In genomic region chr16:89738538-89739317, GRCh38 we compare ENCODE assay signal across 20 cellular contexts. TPM values are rescaled to one million over a fixed set of nuclear protein-coding genes. Genes with fewer than 3 reads are reported as not detected.
A peak's percentile ranks its signal among the peaks of the same experiment; 100 is the strongest.
DNase-seq lines count a peak whose midpoint lies in the region; ATAC-seq and TF ChIP-seq lines count a peak whose summit lies in the region.
"Had no signal": no experiment of that assay in that cellular context is flagged by ENCODE, and none has a peak within 500 bp of the region (broad histone marks: within the 10 kb centered on the region; RNA-seq: fewer than 3 reads in every experiment).

No MANE protein-coding gene starts in this region.

- H3K36me3 Mint-ChIP-seq in WTC11, result peaks cover 72% of the 10 kb centered on the region
- peaks cover 47 to 59% of the 10 kb centered on the region in 2 donors for H3K36me3 Mint-ChIP-seq in stimulated activated naive B cell treated with anti-CD40 and anti-IgM and Interleukin-4, amounts not matched to agents 10 μg/mL and 1 μg/mL and 100 μg/mL, for 72 hours
- H3K36me3 Mint-ChIP-seq: IgD-negative memory B cell had no signal

- no peak for TF ChIP-seq CTCF in cardiac muscle cell (IDR thresholded peaks at IDR 0.05; ENCODE audit: low read depth, low read length)
- no peak for TF ChIP-seq CTCF in WTC11 (IDR thresholded peaks at IDR 0.05)

- no peak overlapping the region for H3K4me3 Mint-ChIP-seq in WTC11
- no peak overlapping the region for H3K4me3 Mint-ChIP-seq in stimulated activated naive B cell treated with anti-CD40 and anti-IgM and Interleukin-4, amounts not matched to agents 10 μg/mL and 1 μg/mL and 100 μg/mL, for 72 hours
- H3K4me3 Mint-ChIP-seq: activated naive CD4-positive, alpha-beta T cell treated with anti-CD3 and anti-CD28 coated beads, Interleukin-2, amount 10 ng/mL, durations not matched to agents 7 days and 5 days; brain; IgD-negative memory B cell had no signal

- H3K9me3 ChIP-seq in cardiac muscle cell (ENCODE audit: low read depth), result no peaks in the 10 kb centered on the region
- H3K9me3 ChIP-seq: sigmoid colon, tibial nerve had no signal

- no peaks in the 10 kb centered on the region for H3K27me3 Mint-ChIP-seq in WTC11 (ENCODE audit: low read depth)
- H3K27me3 Mint-ChIP-seq in stimulated activated naive B cell treated with anti-CD40 and anti-IgM and Interleukin-4, amounts not matched to agents 10 μg/mL and 1 μg/mL and 100 μg/mL, for 72 hours, result no peaks in the 10 kb centered on the region
- H3K27me3 Mint-ChIP-seq: activated naive CD4-positive, alpha-beta T cell treated with anti-CD3 and anti-CD28 coated beads, Interleukin-2, amount 10 ng/mL, durations not matched to agents 7 days and 5 days; brain; IgD-negative memory B cell had no signal

- H3K9me3 Mint-ChIP-seq in WTC11, result no peaks in the 10 kb centered on the region
- H3K9me3 Mint-ChIP-seq in stimulated activated naive B cell treated with anti-CD40 and anti-IgM and Interleukin-4, amounts not matched to agents 10 μg/mL and 1 μg/mL and 100 μg/mL, for 72 hours, result no peaks in the 10 kb centered on the region
- H3K9me3 Mint-ChIP-seq: activated naive CD4-positive, alpha-beta T cell treated with anti-CD3 and anti-CD28 coated beads, Interleukin-2, amount 10 ng/mL, durations not matched to agents 7 days and 5 days; brain; IgD-negative memory B cell had no signal

- peaks cover 45% of the 10 kb centered on the region for H3K36me3 ChIP-seq in cardiac muscle cell

- no peaks in the 10 kb centered on the region for H3K4me1 Mint-ChIP-seq in WTC11
- H3K4me1 Mint-ChIP-seq in stimulated activated naive B cell treated with anti-CD40 and anti-IgM and Interleukin-4, amounts not matched to agents 10 μg/mL and 1 μg/mL and 100 μg/mL, for 72 hours, result peaks cover 8% of the 10 kb centered on the region in 2 donors
- H3K4me1 Mint-ChIP-seq: brain had no signal

- intact Hi-C loops in left ventricle myocardium superior (cut with micrococcal nuclease), result no loop called here

- H3K4me1 ChIP-seq in cardiac muscle cell (ENCODE audit: low read depth), result peaks cover 18% of the 10 kb centered on the region
- H3K4me1 ChIP-seq: parathyroid adenoma, sigmoid colon had no signal

- H3K27ac ChIP-seq in cardiac muscle cell, result peak overlapping the region; percentile 61
- H3K27ac ChIP-seq: coronary artery, GM23248, parathyroid adenoma, sigmoid colon, tibial nerve had no signal

- H3K27me3 ChIP-seq in cardiac muscle cell, result no peaks in the 10 kb centered on the region
- H3K27me3 ChIP-seq: sigmoid colon, tibial nerve had no signal

- DNase-seq in cardiac muscle cell (ENCODE audit: low read depth in 1 of 2, low spot score in 1 of 2), result no peak
- DNase-seq in left ventricle myocardium superior, result no peak
- DNase-seq in WTC11 (ENCODE audit: low spot score), result no peak
- peak; percentile 27 for DNase-seq in left kidney (ENCODE audit: low read depth, low spot score)
- DNase-seq in stimulated activated naive B cell treated with anti-CD40 and anti-IgM and Interleukin-4, amounts not matched to agents 10 μg/mL and 1 μg/mL and 100 μg/mL, for 72 hours, result no peak
- no peak for DNase-seq in glomerular visceral epithelial cell (ENCODE audit: extremely low spot score)
- DNase-seq in ACHN, result no peak
- DNase-seq in cerebellum (ENCODE audit: low spot score), result no peak
- DNase-seq: activated naive CD4-positive, alpha-beta T cell treated with anti-CD3 and anti-CD28 coated beads, Interleukin-2, amount 10 ng/mL, durations not matched to agents 7 days and 5 days; GM23248; MM.1S; NCI-H1436; NCI-H526 treated with DMSO at 0.1 percent for 48 hours; sigmoid colon; stimulated activated naive CD4-positive, alpha-beta T cell treated with Interleukin-2 at 50 U/mL for 16 hours had no signal

- in situ Hi-C loops in ACHN (cut with HindIII; ENCODE audit: low pct_ligation_motif_present, low pct_unique_long_range_greater_than_20kb, low sequenced_read_pairs), result no loop called here

- no peak overlapping the region for H3K4me3 ChIP-seq in cardiac muscle cell
- H3K4me3 ChIP-seq: coronary artery, GM23248, sigmoid colon, tibial nerve had no signal

- ATAC-seq in left ventricle myocardium superior (no peak), WTC11 (peak; percentile 36)
- no peak for ATAC-seq in stimulated activated naive B cell treated with anti-CD40 and anti-IgM and Interleukin-4, amounts not matched to agents 10 μg/mL and 1 μg/mL and 100 μg/mL, for 72 hours (replicated peaks)

- CTCF ChIA-PET in WTC11 (lab: Charles Lee), result interaction anchor here (1.0 to 1.7 kb wide), 4 partner anchors 9 to 39 kb away, joined by 3 to 16 read pairs (median 5); no protein-coding TSS in a partner anchor

- H3K27ac Mint-ChIP-seq in WTC11, result no peak overlapping the region
- peak overlapping the region; percentile 65 for H3K27ac Mint-ChIP-seq in stimulated activated naive B cell treated with anti-CD40 and anti-IgM and Interleukin-4, amounts not matched to agents 10 μg/mL and 1 μg/mL and 100 μg/mL, for 72 hours
- H3K27ac Mint-ChIP-seq: IgD-negative memory B cell had no signal

- POLR2A ChIA-PET in WTC11 (lab: Charles Lee), result no interaction called here

TF ChIP-seq in WTC11, 78 proteins besides CTCF, POLR2A, EP300 and RAD21:
- TF ChIP-seq ZSCAN18 (CRISPR knock-in tag; IDR thresholded peaks at IDR 0.05), result no peak

RNA-seq across cellular contexts. Expression of gene ZNF276, which starts 17.4 kb away (rescaled TPM):
- total RNA-seq in cardiac muscle cell (30.4 and 43.2 TPM in 2 replicates), left ventricle myocardium superior (12.2 TPM), WTC11 (2021) (13.9 to 17.2 TPM (median 16.6 TPM) in 3 replicates), cerebellum (19.4 TPM)
- 16.2 and 22.5 TPM in 2 replicates for polyA plus RNA-seq in cardiac muscle cell

RNA-seq across cellular contexts. Expression of gene VPS9D1, which starts 18.0 kb away (rescaled TPM):
- total RNA-seq in cardiac muscle cell, result 21.3 and 30.0 TPM in 2 replicates
- polyA plus RNA-seq in cardiac muscle cell, result 15.4 and 22.3 TPM in 2 replicates
- 13.7 TPM for total RNA-seq in left ventricle myocardium superior
- 3.8 to 5.6 TPM (median 4.2 TPM) in 3 replicates for total RNA-seq in WTC11 (2021)
- 11.1 TPM for total RNA-seq in cerebellum

RNA-seq across cellular contexts. Expression of gene SPATA2L, which starts 37.2 kb away (rescaled TPM):
- total RNA-seq in cardiac muscle cell, result 15.5 and 25.2 TPM in 2 replicates
- polyA plus RNA-seq in cardiac muscle cell, result 12.3 and 17.1 TPM in 2 replicates
- total RNA-seq in left ventricle myocardium superior, result 2.3 TPM
- total RNA-seq in WTC11 (2021), result 12.1 to 15.7 TPM (median 14.1 TPM) in 3 replicates
- total RNA-seq in cerebellum, result 10.6 TPM

RNA-seq across cellular contexts. Expression of gene CDK10, which starts 52.2 kb away (rescaled TPM):
- 58.8 and 76.3 TPM in 2 replicates for total RNA-seq in cardiac muscle cell
- polyA plus RNA-seq in cardiac muscle cell, result 142 and 159 TPM in 2 replicates
- 23.6 TPM for total RNA-seq in left ventricle myocardium superior
- total RNA-seq in WTC11 (2021), result 79.8 to 102 TPM (median 81.6 TPM) in 3 replicates
- 31.1 TPM for total RNA-seq in cerebellum
